ENCODE assay signal across 19 cellular contexts in genomic region chr18:9552616-9553015, GRCh38.
A peak's percentile ranks its signal among the peaks of the same experiment; 100 is the strongest.
DNase-seq lines count a peak whose midpoint lies in the region; ATAC-seq and TF ChIP-seq lines count a peak whose summit lies in the region.
"Had no signal": no experiment of that assay in that cellular context is flagged by ENCODE, and none has a peak within 500 bp of the region (broad histone marks: within the 10 kb centered on the region; RNA-seq: fewer than 3 reads in every experiment).

No MANE protein-coding gene starts in this region.

- H3K36me3 ChIP-seq in SK-N-SH (replicated peaks in 1 of 2; ENCODE audit: control insufficient read depth in 1 of 2, insufficient read depth in 2 of 2, low read length in 1 of 2) = peaks cover 76 to 86% of the 10 kb centered on the region in 2 experiments
- no peaks in the 10 kb centered on the region; the same call in none of the 2 replicates for H3K36me3 ChIP-seq in BE2C

- H3K36me3 Mint-ChIP-seq in WTC11 = peaks cover 93% of the 10 kb centered on the region
- H3K36me3 Mint-ChIP-seq in endothelial cell (ENCODE audit: low read depth, unreplicated experiment) = peaks cover 74% of the 10 kb centered on the region

- H4K20me1 ChIP-seq in SK-N-SH (ENCODE audit: insufficient read depth) = no peaks in the 10 kb centered on the region

- no peaks in the 10 kb centered on the region for H3K27me3 ChIP-seq in SK-N-SH (ENCODE audit: insufficient read depth)
- H3K27me3 ChIP-seq in BE2C = no peaks in the 10 kb centered on the region
- H3K27me3 ChIP-seq: BLaER1 treated with 17β-estradiol and CSF1 and Interleukin-3, amounts not matched to agents 10 nM and 100 nM had no signal

- no peak for TF ChIP-seq EP300 in SK-N-SH (IDR thresholded peaks at IDR 0.05; ENCODE audit: borderline replicate concordance in 1 of 2, low read depth in 1 of 2, low read length in 1 of 2)

- TF ChIP-seq CTCF in SK-N-SH (IDR thresholded peaks at IDR 0.05) (no peak), WTC11 (IDR thresholded peaks at IDR 0.05) (no peak), endothelial cell (IDR thresholded peaks at IDR 0.05; ENCODE audit: unreplicated experiment) (no peak), BE2C (IDR thresholded peaks at IDR 0.05; ENCODE audit: low read depth, low read length) (no peak)

- H3K9ac ChIP-seq in SK-N-SH = no peak overlapping the region
- H3K9ac ChIP-seq: BLaER1 treated with 17β-estradiol and CSF1 and Interleukin-3, amounts not matched to agents 10 nM and 100 nM had no signal

- H3K4me3 ChIP-seq in SK-N-SH (ENCODE audit: low read depth in 2 of 2, low read length in 1 of 2) = no peak overlapping the region
- no peak overlapping the region for H3K4me3 ChIP-seq in BE2C (ENCODE audit: low read depth, low read length)
- H3K4me3 ChIP-seq: BLaER1 treated with 17β-estradiol and CSF1 and Interleukin-3, amounts not matched to agents 10 nM and 100 nM had no signal

- H3K9me3 ChIP-seq in SK-N-SH (no peaks in the 10 kb centered on the region), BE2C (no peaks in the 10 kb centered on the region)

- no peak for DNase-seq in SK-N-SH
- DNase-seq in WTC11 (ENCODE audit: low spot score) = no peak
- no peak for DNase-seq in endothelial cell (ENCODE audit: low spot score)
- DNase-seq in BE2C = no peak
- DNase-seq in erythroblast (lab: John Stamatoyannopoulos, UW) = no peak
- DNase-seq: CD4-positive, alpha-beta T cell; CD8-positive, alpha-beta memory T cell; DMS 273 treated with DMSO at 0.1 percent for 48 hours; DMS79; GF-D8; GOT3; H7; HCEC 1CT had no signal

- no peak overlapping the region for H3K4me3 Mint-ChIP-seq in WTC11
- peak overlapping the region; percentile 26 for H3K4me3 Mint-ChIP-seq in endothelial cell (ENCODE audit: unreplicated experiment)
- H3K4me3 Mint-ChIP-seq: B cell; CD14-positive monocyte; CD4-positive, alpha-beta T cell; CD8-positive, alpha-beta memory T cell had no signal

- no peak overlapping the region for H3K27ac ChIP-seq in SK-N-SH (ENCODE audit: low read depth in 2 of 2, low read length in 1 of 2)
- H3K27ac ChIP-seq: 22Rv1; BLaER1 treated with 17β-estradiol and CSF1 and Interleukin-3, amounts not matched to agents 10 nM and 100 nM had no signal

- no peak for ATAC-seq in SK-N-SH treated with all-trans-retinoic acid at 6 μM for 48 hours
- ATAC-seq in WTC11 = no peak
- no peak for ATAC-seq in GM18517 (IDR thresholded peaks at IDR 0.05; ENCODE audit: unreplicated experiment)

- no peak for TF ChIP-seq POLR2A in erythroblast (IDR thresholded peaks at IDR 0.05; ENCODE audit: low read length)

- H3K79me2 ChIP-seq in SK-N-SH (ENCODE audit: insufficient read depth) = peaks cover 7% of the 10 kb centered on the region; the same call in 1 of the 2 replicates

- POLR2A ChIA-PET in SK-N-SH (lab: Yijun Ruan, JAX) = no interaction called here
- POLR2A ChIA-PET in WTC11 (lab: Charles Lee) = no interaction called here

- no peaks in the 10 kb centered on the region for H3F3A ChIP-seq in SK-N-SH (replicated peaks; ENCODE audit: insufficient read depth)

- H3K9me3 Mint-ChIP-seq in WTC11 (peaks cover 14% of the 10 kb centered on the region), endothelial cell (ENCODE audit: unreplicated experiment) (no peaks in the 10 kb centered on the region)
- H3K9me3 Mint-ChIP-seq: CD4-positive, alpha-beta T cell had no signal

- no peak for TF ChIP-seq RAD21 in SK-N-SH (IDR thresholded peaks at IDR 0.05; ENCODE audit: low read length)

- H3K27ac Mint-ChIP-seq in WTC11 (no peak overlapping the region), endothelial cell (ENCODE audit: unreplicated experiment) (no peak overlapping the region)
- H3K27ac Mint-ChIP-seq: B cell; CD14-positive monocyte; CD4-positive, alpha-beta T cell; CD8-positive, alpha-beta memory T cell had no signal

- H3K4me1 Mint-ChIP-seq in WTC11 (peaks cover 14% of the 10 kb centered on the region), endothelial cell (ENCODE audit: unreplicated experiment) (no peaks in the 10 kb centered on the region)
- H3K4me1 Mint-ChIP-seq: B cell; CD14-positive monocyte; CD8-positive, alpha-beta memory T cell had no signal

- H3K27me3 Mint-ChIP-seq in WTC11 (ENCODE audit: low read depth) (no peaks in the 10 kb centered on the region), endothelial cell (ENCODE audit: unreplicated experiment) (no peaks in the 10 kb centered on the region)
- H3K27me3 Mint-ChIP-seq: B cell; CD4-positive, alpha-beta T cell; CD8-positive, alpha-beta memory T cell had no signal

- H3K4me2 ChIP-seq in SK-N-SH = no peak overlapping the region
- H3K4me2 ChIP-seq: BLaER1 treated with 17β-estradiol and CSF1 and Interleukin-3, amounts not matched to agents 10 nM and 100 nM had no signal

- H2AFZ ChIP-seq in SK-N-SH (ENCODE audit: low read depth) = no peak overlapping the region

- CTCF ChIA-PET in SK-N-SH (lab: Yijun Ruan, JAX) (interaction anchor here (0.8 to 2.9 kb wide), 3 partner anchors 10 to 57 kb away, joined by 3 to 10 read pairs (median 3); no protein-coding TSS in a partner anchor), WTC11 (lab: Charles Lee) (no interaction called here)

- WGBS in SK-N-SH (ENCODE audit: low lambda C conversion rate) = 82% methylated on average over 4 of the region's 4 CpGs

- no peaks in the 10 kb centered on the region for H3K9me2 ChIP-seq in SK-N-SH

- H3K4me1 ChIP-seq in SK-N-SH (ENCODE audit: control insufficient read depth in 1 of 2, insufficient read depth in 2 of 2, low read depth in 1 of 2, low read length in 1 of 2) = no peaks in the 10 kb centered on the region
- H3K4me1 ChIP-seq in BE2C = no peaks in the 10 kb centered on the region

TF ChIP-seq in SK-N-SH treated with all-trans-retinoic acid at 6 μM for 48 hours, 23 proteins besides CTCF, POLR2A, EP300 and RAD21:
- TF ChIP-seq ZC3H10 (CRISPR knock-in tag; IDR thresholded peaks at IDR 0.05) (no peak), ZNF8 (CRISPR knock-in tag; IDR thresholded peaks at IDR 0.05) (peak; percentile 99)

TF ChIP-seq in SK-N-SH, 30 proteins besides CTCF, POLR2A, EP300 and RAD21 (continues in another document):
- no peak for TF ChIP-seq TCF12 (IDR thresholded peaks at IDR 0.05)
- TF ChIP-seq FOSL2 (IDR thresholded peaks at IDR 0.05; ENCODE audit: borderline replicate concordance, low read depth) = no peak
- no peak for TF ChIP-seq EZH2phosphoT487 (IDR thresholded peaks at IDR 0.05; ENCODE audit: borderline replicate concordance, low read depth)
- TF ChIP-seq USF1 (IDR thresholded peaks at IDR 0.05; ENCODE audit: borderline replicate concordance, low read depth) = no peak
- no peak for TF ChIP-seq RXRA (IDR thresholded peaks at IDR 0.05; ENCODE audit: borderline replicate concordance, low read depth)
- TF ChIP-seq TAF1 (IDR thresholded peaks at IDR 0.05; ENCODE audit: borderline replicate concordance, low read depth, low read length) = no peak
- no peak for TF ChIP-seq RCOR1 (IDR thresholded peaks at IDR 0.05; ENCODE audit: low read length)
- TF ChIP-seq RFX5 (IDR thresholded peaks at IDR 0.05; ENCODE audit: low read length) = no peak
- TF ChIP-seq, protein P1, sequence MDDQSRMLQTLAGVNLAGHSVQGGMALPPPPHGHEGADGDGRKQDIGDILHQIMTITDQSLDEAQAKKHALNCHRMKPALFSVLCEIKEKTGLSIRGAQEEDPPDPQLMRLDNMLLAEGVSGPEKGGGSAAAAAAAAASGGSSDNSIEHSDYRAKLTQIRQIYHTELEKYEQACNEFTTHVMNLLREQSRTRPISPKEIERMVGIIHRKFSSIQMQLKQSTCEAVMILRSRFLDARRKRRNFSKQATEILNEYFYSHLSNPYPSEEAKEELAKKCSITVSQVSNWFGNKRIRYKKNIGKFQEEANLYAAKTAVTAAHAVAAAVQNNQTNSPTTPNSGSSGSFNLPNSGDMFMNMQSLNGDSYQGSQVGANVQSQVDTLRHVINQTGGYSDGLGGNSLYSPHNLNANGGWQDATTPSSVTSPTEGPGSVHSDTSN (IDR thresholded peaks at IDR 0.05) = no peak

TF ChIP-seq in WTC11, 78 proteins besides CTCF, POLR2A, EP300 and RAD21:
- TF ChIP-seq NR1H2 (CRISPR knock-in tag; IDR thresholded peaks at IDR 0.05) (no peak), GTF2I (CRISPR knock-in tag; conservative IDR thresholded peaks at IDR 0.05) (peak; percentile 92)
